Comparison of ENCODE assay signal across 22 cellular contexts in the genomic region with DNA sequence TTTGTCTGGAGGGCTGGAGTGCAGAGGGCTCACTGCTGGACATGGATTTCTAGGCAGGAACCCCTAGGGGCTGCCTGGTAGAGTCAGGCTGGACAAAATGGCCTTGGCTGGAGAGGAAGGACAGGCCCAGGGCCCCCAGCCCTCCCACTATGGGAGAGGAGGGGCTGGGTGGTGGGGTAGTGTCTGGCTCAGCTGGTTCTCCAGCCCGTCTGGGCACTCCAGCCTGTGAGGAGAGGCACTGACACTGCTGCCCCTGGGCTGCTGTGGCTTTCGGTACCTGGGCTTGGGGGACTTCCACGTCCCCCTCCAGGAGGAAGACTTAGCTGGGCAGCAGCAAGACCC. TPM values are rescaled to one million over a fixed set of nuclear protein-coding genes. Genes with fewer than 3 reads are reported as not detected.
A peak's percentile ranks its signal among the peaks of the same experiment; 100 is the strongest.
DNase-seq lines count a peak whose midpoint lies in the region; ATAC-seq, FAIRE-seq and TF ChIP-seq lines count a peak whose summit lies in the region.
"Had no signal": no experiment of that assay in that cellular context is flagged by ENCODE, and none has a peak within 500 bp of the region (broad histone marks: within the 10 kb centered on the region; RNA-seq: fewer than 3 reads in every experiment).

No MANE protein-coding gene starts in this region.

- H3K79me2 ChIP-seq in HepG2 (ENCODE audit: insufficient read depth, low read length) (no peaks in the 10 kb centered on the region), trophoblast cell (ENCODE audit: control insufficient read depth, insufficient read depth, low read length, poor library complexity) (peaks cover 25% of the 10 kb centered on the region)

- H3K4me3 Mint-ChIP-seq in HFFc6, result no peak overlapping the region
- H3K4me3 Mint-ChIP-seq: CD4-positive, alpha-beta T cell had no signal

- no peak overlapping the region for H3K27ac Mint-ChIP-seq in HFFc6
- H3K27ac Mint-ChIP-seq: CD4-positive, alpha-beta T cell had no signal

- H3K4ac ChIP-seq in trophoblast cell (ENCODE audit: low read depth, low read length), result peak overlapping the region; percentile 91

- H3K27me3 ChIP-seq in HepG2 (ENCODE audit: control insufficient read depth in 1 of 2, insufficient read depth in 2 of 2, low read length in 2 of 2) (peaks cover 8 to 40% of the 10 kb centered on the region in 2 experiments; a peak in 4 of 5 replicates), trophoblast cell (ENCODE audit: insufficient read depth, low read length) (no peaks in the 10 kb centered on the region)

- H2BK120ac ChIP-seq in trophoblast cell (ENCODE audit: insufficient read depth, low read length, poor library complexity), result peak overlapping the region; percentile 99

- H3K9me3 ChIP-seq in HepG2 (ENCODE audit: low read length) (no peaks in the 10 kb centered on the region), trophoblast cell (ENCODE audit: insufficient read depth, low read depth, low read length) (no peaks in the 10 kb centered on the region)

- FAIRE-seq in HepG2 (lab: Jason Lieb, UNC), result no peak
- FAIRE-seq: D721Med, GM12892 had no signal

- peak overlapping the region; percentile 36 for H3K18ac ChIP-seq in trophoblast cell (ENCODE audit: low read length)

- no peak overlapping the region for H3K23ac ChIP-seq in trophoblast cell (ENCODE audit: low read length)

- H3K79me1 ChIP-seq in trophoblast cell (ENCODE audit: low read length), result peaks cover 80% of the 10 kb centered on the region

- H3K9ac ChIP-seq in HepG2 (ENCODE audit: insufficient read depth, low read depth, low read length) (no peak overlapping the region), trophoblast cell (ENCODE audit: low read length) (no peak overlapping the region)
- H3K9ac ChIP-seq: GM23248 had no signal

- no peaks in the 10 kb centered on the region for H3K36me3 ChIP-seq in HepG2 (replicated peaks in 1 of 2; ENCODE audit: control insufficient read depth in 1 of 2, insufficient read depth in 2 of 2, low read length in 2 of 2)
- H3K36me3 ChIP-seq in trophoblast cell (ENCODE audit: control insufficient read depth in 1 of 2, insufficient read depth in 2 of 2, low read length in 2 of 2), result peaks cover 0 to 3% of the 10 kb centered on the region in 2 experiments

- peak; percentile 25; the same call in 2 of the 3 replicates for ATAC-seq in SK-N-SH treated with all-trans-retinoic acid at 6 μM for 48 hours
- peak; percentile 47 for ATAC-seq in HepG2
- ATAC-seq: Panc1, Right ventricle myocardium inferior had no signal

- peak overlapping the region; percentile 82 for H4K8ac ChIP-seq in trophoblast cell (ENCODE audit: low read depth, low read length)

- no peak for TF ChIP-seq RAD21 in HepG2 (CRISPR knock-in tag; IDR thresholded peaks at IDR 0.05)

- H2AFZ ChIP-seq in HepG2 (ENCODE audit: low read length) (no peak overlapping the region), trophoblast cell (ENCODE audit: insufficient read depth, low read length, poor library complexity) (no peak overlapping the region)
- H2AFZ ChIP-seq: GM23248 had no signal

- no TSS peak for BruUV-seq in HepG2 (replicated peaks; lab: Mats Ljungman, UMichigan)

- TF ChIP-seq EP300 in HepG2 (IDR thresholded peaks at IDR 0.05; ENCODE audit: low read depth in 2 of 2, low read length in 2 of 2), result no peak
- no peak for TF ChIP-seq EP300 in HepG2 (CRISPR knock-in tag; IDR thresholded peaks at IDR 0.05; ENCODE audit: borderline replicate concordance)

- H2AK5ac ChIP-seq in trophoblast cell (ENCODE audit: low read length), result peak overlapping the region; percentile 95

- H4K20me1 ChIP-seq in HepG2 (ENCODE audit: insufficient read depth, low read length), result no peaks in the 10 kb centered on the region

- H3K4me1 ChIP-seq in HepG2 (ENCODE audit: insufficient read depth, low read length) (peaks cover 35% of the 10 kb centered on the region), trophoblast cell (ENCODE audit: control insufficient read depth in 1 of 2, insufficient read depth in 2 of 2, low read length in 2 of 2) (peaks cover 48 to 50% of the 10 kb centered on the region in 2 experiments)

- CTCF ChIA-PET in HepG2 (lab: Yijun Ruan, JAX; ENCODE audit: low intra/inter-chr PET ratio, low total read pairs), result no interaction called here

- peak overlapping the region; percentile 5 for H4K12ac ChIP-seq in trophoblast cell (ENCODE audit: low read depth, low read length)

- 52% methylated on average over 2 of the region's 3 CpGs for whole genome bisulfite sequencing in HepG2 (ENCODE audit: low lambda C conversion rate)
- no CpG with 5 or more reads among the region's 3 CpGs for WGBS in trophoblast cell (ENCODE audit: extremely low coverage, insufficient coverage, insufficient read length)

- in situ Hi-C loops in HepG2 (cut with HindIII; ENCODE audit: extremely low pct_ligation_motif_present, low pct_unique_long_range_greater_than_20kb), result no loop called here

- H3K27me3 Mint-ChIP-seq in HFFc6 (ENCODE audit: insufficient read depth), result peaks cover 41% of the 10 kb centered on the region
- H3K27me3 Mint-ChIP-seq: CD4-positive, alpha-beta T cell had no signal

- peak; percentile 64 for DNase-seq in ELF-1 (ENCODE audit: low read depth, low spot score)
- DNase-seq in HepG2 (ENCODE audit: low spot score), result no peak
- DNase-seq in trophoblast cell, result no peak
- no peak for DNase-seq in HFFc6
- no peak for DNase-seq in NK-92 (lab: John Stamatoyannopoulos, UW; ENCODE audit: unreplicated experiment)
- DNase-seq in NCI-H2029 (lab: John Stamatoyannopoulos, UW), result no peak
- no peak for DNase-seq in stimulated activated CD4-positive, alpha-beta T cell treated with anti-CD3 and anti-CD28 coated beads, Interleukin-2, amount 100 ng/mL, for 48 hours
- DNase-seq: ACHN; AML-193; CD4-positive, alpha-beta T cell; DND-41; GDM1; GM23248; KBM-7; MV-4-11; NCI-H187 treated with DMSO at 0.1 percent for 48 hours had no signal

- H2BK12ac ChIP-seq in trophoblast cell (ENCODE audit: low read length), result peak overlapping the region; percentile 61

- POLR2A ChIA-PET in HepG2 (lab: Yijun Ruan, JAX), result interaction anchor here (0.8 to 3.5 kb wide), 3 partner anchors 21 to 61 kb away, joined by 3 to 11 read pairs (median 3); a partner anchor contains a TSS

- no peak for TF ChIP-seq POLR2A in HepG2 (IDR thresholded peaks at IDR 0.05; ENCODE audit: insufficient read depth in 1 of 2, low read depth in 2 of 2, low read length in 2 of 2)

- peak overlapping the region; percentile 95 for H3K14ac ChIP-seq in trophoblast cell (ENCODE audit: low read length)

- TF ChIP-seq CTCF in HepG2 (CRISPR knock-in tag; IDR thresholded peaks at IDR 0.05), result no peak
- TF ChIP-seq CTCF in HFFc6 (IDR thresholded peaks at IDR 0.05), result no peak

- H3K4me2 ChIP-seq in HepG2 (ENCODE audit: low read depth, low read length), result no peak overlapping the region
- H3K4me2 ChIP-seq in trophoblast cell (ENCODE audit: low read length), result no peak overlapping the region

- H4K91ac ChIP-seq in trophoblast cell (ENCODE audit: low read depth, low read length), result peak overlapping the region; percentile 99

- no peaks in the 10 kb centered on the region for H3K36me3 Mint-ChIP-seq in HFFc6 (ENCODE audit: low read depth)

- H3K27ac ChIP-seq in HepG2 (ENCODE audit: extremely low read length, insufficient read depth, low read length) (no peak overlapping the region), trophoblast cell (ENCODE audit: low read depth, low read length) (peak overlapping the region; percentile 100)
- H3K27ac ChIP-seq: GM23248, SK-N-MC had no signal

- no peaks in the 10 kb centered on the region for H3K4me1 Mint-ChIP-seq in HFFc6 (ENCODE audit: low read depth)

- no peaks in the 10 kb centered on the region for H3K9me3 Mint-ChIP-seq in HFFc6
- H3K9me3 Mint-ChIP-seq: CD4-positive, alpha-beta T cell had no signal

- H2BK5ac ChIP-seq in trophoblast cell (ENCODE audit: low read depth, low read length, poor library complexity), result peak overlapping the region; percentile 98

- no peak overlapping the region; a peak in 1 of 6 replicates for H3K4me3 ChIP-seq in HepG2 (replicated peaks in 1 of 3; ENCODE audit: insufficient read depth in 1 of 3, low read depth in 2 of 3, low read length in 3 of 3)
- no peak overlapping the region for H3K4me3 ChIP-seq in trophoblast cell (ENCODE audit: low read depth, low read length)
- H3K4me3 ChIP-seq: GM23248, SK-N-MC had no signal

- intact Hi-C loops in HepG2 (cut with micrococcal nuclease; ENCODE audit: unreplicated experiment), result no loop called here

RNA-seq across cellular contexts. Expression of a gene that starts 21.8 kb away (rescaled TPM):
- total RNA-seq in HepG2 (2016; rRNA removed; fragmentation: Illumina TruSeq; extraction: Trizol), result 52.7 and 55.5 TPM in 2 replicates
- 23.8 and 26.8 TPM in 2 replicates for total RNA-seq in HepG2 (2016; cell fraction: cytosol; rRNA removed; fragmentation: Illumina TruSeq; extraction: Trizol; ENCODE audit: low read depth)
- 51.4 and 51.5 TPM in 2 replicates for total RNA-seq in HepG2 (2016; cell fraction: insoluble cytoplasmic fraction; rRNA removed; fragmentation: Illumina TruSeq; extraction: Trizol)
- total RNA-seq in HepG2 (2016; cell fraction: membrane; rRNA removed; fragmentation: Illumina TruSeq; extraction: Trizol), result 58.5 and 70.1 TPM in 2 replicates
- total RNA-seq in HepG2 (2016; cell fraction: nucleus; rRNA removed; fragmentation: Illumina TruSeq; extraction: Trizol), result 32.8 and 34.6 TPM in 2 replicates
- polyA plus RNA-seq in HepG2 (2011; rRNA removed), result 70.0 and 92.5 TPM in 2 replicates
- 59.9 and 66.8 TPM in 2 replicates for polyA plus RNA-seq in HepG2 (2011; cell fraction: cytosol; rRNA removed)
- 136 and 138 TPM in 2 replicates for polyA plus RNA-seq in HepG2 (2011; cell fraction: nucleus; rRNA removed)
- 41.9 and 45.8 TPM in 2 replicates for polyA plus RNA-seq in HepG2 (2012)
- 31.1 and 35.0 TPM in 2 replicates for polyA plus RNA-seq in HepG2 (2016; cell fraction: cytosol; fragmentation: Illumina TruSeq; extraction: Trizol; ENCODE audit: low read depth)
- 59.2 and 63.5 TPM in 2 replicates for polyA plus RNA-seq in HepG2 (2016; cell fraction: insoluble cytoplasmic fraction; fragmentation: Illumina TruSeq; extraction: Trizol; ENCODE audit: low read depth)
- 57.7 and 60.6 TPM in 2 replicates for polyA plus RNA-seq in HepG2 (2016; cell fraction: membrane; fragmentation: Illumina TruSeq; extraction: Trizol; ENCODE audit: low read depth)
- polyA plus RNA-seq in HepG2 (2016; cell fraction: nucleus; fragmentation: Illumina TruSeq; extraction: Trizol; ENCODE audit: insufficient read depth, low read depth), result 72.2 and 73.9 TPM in 2 replicates
- polyA minus RNA-seq in HepG2 (2011; rRNA and poly(A)+ RNA removed; ENCODE audit: low replicate concordance), result 45.3 and 104 TPM in 2 replicates
- polyA minus RNA-seq in HepG2 (2011; cell fraction: cytosol; rRNA and poly(A)+ RNA removed), result 28.8 and 30.7 TPM in 2 replicates
- 20.1 and 26.6 TPM in 2 replicates for polyA minus RNA-seq in HepG2 (2011; cell fraction: nucleus; rRNA and poly(A)+ RNA removed)
- 407 and 429 TPM in 2 replicates for polyA plus RNA-seq in trophoblast cell (2013)
- total RNA-seq in HFFc6 (2021; fragmentation: NEBNext Ultra II Directional; extraction: Animal tissue kit (Norgen Biotek cat#: 25700)), result 10 to 100 TPM; 24.4 to 28.9 (median 24.9) TPM

RNA-seq across cellular contexts. Expression of a gene that starts 28.3 kb away (rescaled TPM):
- 0.91 and 2.1 TPM in 2 replicates for total RNA-seq in HepG2 (2016; rRNA removed; fragmentation: Illumina TruSeq; extraction: Trizol)
- 0.71 TPM in 2 replicates for total RNA-seq in HepG2 (2016; cell fraction: cytosol; rRNA removed; fragmentation: Illumina TruSeq; extraction: Trizol; ENCODE audit: low read depth)
- total RNA-seq in HepG2 (2016; cell fraction: insoluble cytoplasmic fraction; rRNA removed; fragmentation: Illumina TruSeq; extraction: Trizol), result 1.1 and 2.8 TPM in 2 replicates
- total RNA-seq in HepG2 (2016; cell fraction: membrane; rRNA removed; fragmentation: Illumina TruSeq; extraction: Trizol), result 1.1 and 1.3 TPM in 2 replicates
- 0.41 and 1.0 TPM in 2 replicates for total RNA-seq in HepG2 (2016; cell fraction: nucleus; rRNA removed; fragmentation: Illumina TruSeq; extraction: Trizol)
- 2.7 and 2.8 TPM in 2 replicates for polyA plus RNA-seq in HepG2 (2011; rRNA removed)
- polyA plus RNA-seq in HepG2 (2011; cell fraction: cytosol; rRNA removed), result 2.3 and 3.2 TPM in 2 replicates
- polyA plus RNA-seq in HepG2 (2011; cell fraction: nucleus; rRNA removed), result 2.6 and 2.8 TPM in 2 replicates
- polyA plus RNA-seq in HepG2 (2012), result 0.34 and 1.0 TPM in 2 replicates
- polyA plus RNA-seq in HepG2 (2016; cell fraction: cytosol; fragmentation: Illumina TruSeq; extraction: Trizol; ENCODE audit: low read depth), result 0.34 and 0.49 TPM in 2 replicates
- 1.2 TPM in 2 replicates for polyA plus RNA-seq in HepG2 (2016; cell fraction: insoluble cytoplasmic fraction; fragmentation: Illumina TruSeq; extraction: Trizol; ENCODE audit: low read depth)
- 0.51 and 0.64 TPM in 2 replicates for polyA plus RNA-seq in HepG2 (2016; cell fraction: membrane; fragmentation: Illumina TruSeq; extraction: Trizol; ENCODE audit: low read depth)
- 1.7 and 2.5 TPM in 2 replicates for polyA plus RNA-seq in HepG2 (2016; cell fraction: nucleus; fragmentation: Illumina TruSeq; extraction: Trizol; ENCODE audit: insufficient read depth, low read depth)
- polyA minus RNA-seq in HepG2 (2011; rRNA and poly(A)+ RNA removed; ENCODE audit: low replicate concordance), result 2.1 and 2.5 TPM in 2 replicates
- polyA minus RNA-seq in HepG2 (2011; cell fraction: cytosol; rRNA and poly(A)+ RNA removed), result 0.69 and 1.1 TPM in 2 replicates
- 0.87 and 1.0 TPM in 2 replicates for polyA minus RNA-seq in HepG2 (2011; cell fraction: nucleus; rRNA and poly(A)+ RNA removed)
- polyA plus RNA-seq in trophoblast cell (2013), result 7.7 and 8.5 TPM in 2 replicates
- total RNA-seq in HFFc6 (2021; fragmentation: NEBNext Ultra II Directional; extraction: Animal tissue kit (Norgen Biotek cat#: 25700)), result 1 to 10 TPM; 3.6 to 4.6 (median 4.1) TPM

RNA-seq across cellular contexts. Expression of a gene that starts 34.4 kb away (rescaled TPM):
- not detected in 2 replicates for total RNA-seq in HepG2 (2016; rRNA removed; fragmentation: Illumina TruSeq; extraction: Trizol)
- not detected in 2 replicates for total RNA-seq in HepG2 (2016; cell fraction: cytosol; rRNA removed; fragmentation: Illumina TruSeq; extraction: Trizol; ENCODE audit: low read depth)
- not detected in 2 replicates for total RNA-seq in HepG2 (2016; cell fraction: insoluble cytoplasmic fraction; rRNA removed; fragmentation: Illumina TruSeq; extraction: Trizol)
- total RNA-seq in HepG2 (2016; cell fraction: membrane; rRNA removed; fragmentation: Illumina TruSeq; extraction: Trizol), result not detected in 2 replicates
- total RNA-seq in HepG2 (2016; cell fraction: nucleus; rRNA removed; fragmentation: Illumina TruSeq; extraction: Trizol), result not detected in 2 replicates
- 0.01 TPM in 1 of 2 replicates, not detected in the other for polyA plus RNA-seq in HepG2 (2011; rRNA removed)
- 0.03 TPM in 1 of 2 replicates, not detected in the other for polyA plus RNA-seq in HepG2 (2011; cell fraction: cytosol; rRNA removed)
- polyA plus RNA-seq in HepG2 (2011; cell fraction: nucleus; rRNA removed), result 0.06 TPM in 1 of 2 replicates, not detected in the other
- polyA plus RNA-seq in HepG2 (2012), result 0.27 and 0.35 TPM in 2 replicates
- polyA plus RNA-seq in HepG2 (2016; cell fraction: cytosol; fragmentation: Illumina TruSeq; extraction: Trizol; ENCODE audit: low read depth), result not detected in 2 replicates
- not detected in 2 replicates for polyA plus RNA-seq in HepG2 (2016; cell fraction: insoluble cytoplasmic fraction; fragmentation: Illumina TruSeq; extraction: Trizol; ENCODE audit: low read depth)
- not detected in 2 replicates for polyA plus RNA-seq in HepG2 (2016; cell fraction: membrane; fragmentation: Illumina TruSeq; extraction: Trizol; ENCODE audit: low read depth)
- not detected in 2 replicates for polyA plus RNA-seq in HepG2 (2016; cell fraction: nucleus; fragmentation: Illumina TruSeq; extraction: Trizol; ENCODE audit: insufficient read depth, low read depth)
- polyA minus RNA-seq in HepG2 (2011; rRNA and poly(A)+ RNA removed; ENCODE audit: low replicate concordance), result 0.12 TPM in 1 of 2 replicates, not detected in the other
- not detected in 2 replicates for polyA minus RNA-seq in HepG2 (2011; cell fraction: cytosol; rRNA and poly(A)+ RNA removed)
- polyA minus RNA-seq in HepG2 (2011; cell fraction: nucleus; rRNA and poly(A)+ RNA removed), result not detected in 2 replicates
- polyA plus RNA-seq in trophoblast cell (2013), result 3.8 and 3.9 TPM in 2 replicates
- not detected for total RNA-seq in HFFc6 (2021; fragmentation: NEBNext Ultra II Directional; extraction: Animal tissue kit (Norgen Biotek cat#: 25700))
- total RNA-seq: GM23248 had no signal

RNA-seq across cellular contexts. Expression of a gene that starts 45.6 kb away (rescaled TPM):
- total RNA-seq in HepG2 (2016; rRNA removed; fragmentation: Illumina TruSeq; extraction: Trizol), result 104 and 146 TPM in 2 replicates
- 18.6 and 24.2 TPM in 2 replicates for total RNA-seq in HepG2 (2016; cell fraction: cytosol; rRNA removed; fragmentation: Illumina TruSeq; extraction: Trizol; ENCODE audit: low read depth)
- total RNA-seq in HepG2 (2016; cell fraction: insoluble cytoplasmic fraction; rRNA removed; fragmentation: Illumina TruSeq; extraction: Trizol), result 103 and 154 TPM in 2 replicates
- total RNA-seq in HepG2 (2016; cell fraction: membrane; rRNA removed; fragmentation: Illumina TruSeq; extraction: Trizol), result 49.1 and 55.4 TPM in 2 replicates
- 54.3 and 64.6 TPM in 2 replicates for total RNA-seq in HepG2 (2016; cell fraction: nucleus; rRNA removed; fragmentation: Illumina TruSeq; extraction: Trizol)
- 199 and 216 TPM in 2 replicates for polyA plus RNA-seq in HepG2 (2011; rRNA removed)
- polyA plus RNA-seq in HepG2 (2011; cell fraction: cytosol; rRNA removed), result 226 and 249 TPM in 2 replicates
- polyA plus RNA-seq in HepG2 (2011; cell fraction: nucleus; rRNA removed), result 143 and 144 TPM in 2 replicates
- polyA plus RNA-seq in HepG2 (2012), result 72.5 and 84.4 TPM in 2 replicates
- 18.7 and 20.9 TPM in 2 replicates for polyA plus RNA-seq in HepG2 (2016; cell fraction: cytosol; fragmentation: Illumina TruSeq; extraction: Trizol; ENCODE audit: low read depth)
- 169 and 175 TPM in 2 replicates for polyA plus RNA-seq in HepG2 (2016; cell fraction: insoluble cytoplasmic fraction; fragmentation: Illumina TruSeq; extraction: Trizol; ENCODE audit: low read depth)
- 41.6 and 42.2 TPM in 2 replicates for polyA plus RNA-seq in HepG2 (2016; cell fraction: membrane; fragmentation: Illumina TruSeq; extraction: Trizol; ENCODE audit: low read depth)
- 94.8 and 102 TPM in 2 replicates for polyA plus RNA-seq in HepG2 (2016; cell fraction: nucleus; fragmentation: Illumina TruSeq; extraction: Trizol; ENCODE audit: insufficient read depth, low read depth)
- 302 and 354 TPM in 2 replicates for polyA minus RNA-seq in HepG2 (2011; rRNA and poly(A)+ RNA removed; ENCODE audit: low replicate concordance)
- polyA minus RNA-seq in HepG2 (2011; cell fraction: cytosol; rRNA and poly(A)+ RNA removed), result 134 and 135 TPM in 2 replicates
- 124 and 139 TPM in 2 replicates for polyA minus RNA-seq in HepG2 (2011; cell fraction: nucleus; rRNA and poly(A)+ RNA removed)
- polyA plus RNA-seq in trophoblast cell (2013), result 49.8 and 50.6 TPM in 2 replicates
- total RNA-seq in HFFc6 (2021; fragmentation: NEBNext Ultra II Directional; extraction: Animal tissue kit (Norgen Biotek cat#: 25700)), result 10 to 100 TPM; 66.0 to 79.4 (median 71.3) TPM
